Comparison of ENCODE assay signal across 18 cellular contexts in genomic region chr3:65855370-65856100, GRCh38.
DNase-seq lines count a peak whose midpoint lies in the region; ATAC-seq and TF ChIP-seq lines count a peak whose summit lies in the region.
"Had no signal": no experiment of that assay in that cellular context is flagged by ENCODE, and none has a peak within 500 bp of the region (broad histone marks: within the 10 kb centered on the region; RNA-seq: fewer than 3 reads in every experiment).

No MANE protein-coding gene starts in this region.

- no peak for TF ChIP-seq EP300 in sigmoid colon (IDR thresholded peaks at IDR 0.05)

- H3K36me3 ChIP-seq in PC-3 (ENCODE audit: low read depth, low read length) (no peaks in the 10 kb centered on the region), psoas muscle (ENCODE audit: insufficient read depth in 1 of 2, low read depth in 1 of 2) (no peaks in the 10 kb centered on the region), sigmoid colon (no peaks in the 10 kb centered on the region)
- H3K36me3 ChIP-seq: heart left ventricle, left ventricle myocardium inferior, uterus had no signal

- ATAC-seq in PC-3 (no peak), psoas muscle (peak; percentile 34 to 85 (median 74))
- ATAC-seq: natural killer cell treated with Interleukin-12 subunit alpha and Interleukin-12 subunit beta and Interleukin-15 and Interleukin-18, amount 100 ng/mL, for 72 hours; right cardiac atrium; stimulated activated naive B cell treated with anti-CD40 and anti-IgM and Interleukin-4, amounts not matched to agents 10 μg/mL and 1 μg/mL and 100 μg/mL, for 72 hours had no signal

- no peaks in the 10 kb centered on the region for H3K79me2 ChIP-seq in PC-3 (ENCODE audit: low read length)

- 0 out of 2 replicates have a peak overlapping the region, but pooled peaks have one; percentile 34 for H3K4me2 ChIP-seq in PC-3 (ENCODE audit: low read length)

- H3K9me2 ChIP-seq in PC-3 (replicated peaks; ENCODE audit: low read length), result no peaks in the 10 kb centered on the region

- BruUV-seq in PC-3 (replicated peaks; lab: Mats Ljungman, UMichigan), result no TSS peak

- TF ChIP-seq CTCF in PC-3 (conservative IDR thresholded peaks at IDR 0.05; ENCODE audit: low read depth, low read length), result no peak
- TF ChIP-seq CTCF in fibroblast of mammary gland (conservative IDR thresholded peaks at IDR 0.05; ENCODE audit: control insufficient read depth, insufficient read depth, low read depth, low read length), result no peak
- no peak for TF ChIP-seq CTCF in psoas muscle (IDR thresholded peaks at IDR 0.05)
- TF ChIP-seq CTCF in sigmoid colon (IDR thresholded peaks at IDR 0.05), result no peak

- no peaks in the 10 kb centered on the region for H3K27me3 ChIP-seq in PC-3 (ENCODE audit: low read length)
- H3K27me3 ChIP-seq in psoas muscle (ENCODE audit: insufficient read depth in 3 of 3, low read length in 2 of 3), result no peaks in the 10 kb centered on the region
- no peaks in the 10 kb centered on the region for H3K27me3 ChIP-seq in sigmoid colon
- H3K27me3 ChIP-seq: heart left ventricle, uterus had no signal

- H3K27ac ChIP-seq in PC-3 (ENCODE audit: low read length) (no peak overlapping the region), psoas muscle (no peak overlapping the region), sigmoid colon (no peak overlapping the region)
- H3K27ac ChIP-seq: heart left ventricle, left ventricle myocardium inferior, uterus had no signal

- POLR2A ChIA-PET in PC-3 (lab: Charles Lee; ENCODE audit: unreplicated experiment), result no interaction called here

- intact Hi-C loops in PC-3 (cut with micrococcal nuclease) (no loop called here), psoas muscle (cut with DNase I) (no loop called here), sigmoid colon (cut with DNase I) (no loop called here)

- no peak overlapping the region for H3K9ac ChIP-seq in PC-3 (ENCODE audit: low read length)

- peaks cover 7% of the 10 kb centered on the region for H3K4me1 ChIP-seq in PC-3 (ENCODE audit: insufficient read depth, low read length)
- H3K4me1 ChIP-seq in psoas muscle, result peaks cover 5% of the 10 kb centered on the region
- H3K4me1 ChIP-seq in sigmoid colon, result no peaks in the 10 kb centered on the region
- H3K4me1 ChIP-seq: uterus had no signal

- no peaks in the 10 kb centered on the region for H4K20me1 ChIP-seq in PC-3 (ENCODE audit: low read length)

- peak; percentile 60 for DNase-seq in GM03348 (ENCODE audit: low spot score)
- DNase-seq in PC-3, result peak; percentile 38
- peak; percentile 66 for DNase-seq in fibroblast of mammary gland (ENCODE audit: low read depth)
- DNase-seq in psoas muscle, result peak in 1 of 2 donors; percentile 22
- DNase-seq in GF-D8 (lab: John Stamatoyannopoulos, UW), result no peak
- DNase-seq in activated CD8-positive, alpha-beta memory T cell treated with anti-CD3 and anti-CD28 coated beads for 24 hours, result no peak
- no peak for DNase-seq in globus pallidus (ENCODE audit: low spot score)
- DNase-seq in sigmoid colon, result no peak
- DNase-seq: activated effector memory CD4-positive, alpha-beta T cell treated with anti-CD3 and anti-CD28 coated beads, Interleukin-2, amount 50 U/mL, for 16 hours; effector memory CD4-positive, alpha-beta T cell; heart left ventricle; left ventricle myocardium inferior; NCI-H187; right cardiac atrium; SIG-M5; stimulated activated naive B cell treated with anti-CD40 and anti-IgM and Interleukin-4, amounts not matched to agents 10 μg/mL and 1 μg/mL and 100 μg/mL, for 72 hours; uterus had no signal

- H3K9me3 ChIP-seq in PC-3 (ENCODE audit: low read length) (no peaks in the 10 kb centered on the region), psoas muscle (no peaks in the 10 kb centered on the region), sigmoid colon (no peaks in the 10 kb centered on the region)
- H3K9me3 ChIP-seq: uterus had no signal

- CTCF ChIA-PET in PC-3 (lab: Charles Lee), result no interaction called here

- no peak overlapping the region for H2AFZ ChIP-seq in PC-3 (ENCODE audit: low read length)

- WGBS in psoas muscle, 3 donors, result 34 to 58% (median 47%) methylated on average over 3 to 4 of the region's 4 CpGs
- 75 to 84% methylated on average over 4 of the region's 4 CpGs for WGBS in sigmoid colon, 2 donors

- H3K4me3 ChIP-seq in PC-3 (ENCODE audit: low read length) (no peak overlapping the region), fibroblast of mammary gland (ENCODE audit: control insufficient read depth, low read depth, low read length) (no peak overlapping the region), psoas muscle (no peak overlapping the region), sigmoid colon (no peak overlapping the region)
- H3K4me3 ChIP-seq: heart left ventricle, left ventricle myocardium inferior, uterus had no signal

- H3F3A ChIP-seq in PC-3 (ENCODE audit: low read length, unreplicated experiment), result no peaks in the 10 kb centered on the region

- no peak for TF ChIP-seq POLR2A in sigmoid colon (IDR thresholded peaks at IDR 0.05)

Comparison
In these comparisons a context has a peak if more than half of its experiments do, and no peak if none do; other contexts are left out.
1. DNase-seq: peak in GM03348 (single experiment), PC-3 (single experiment) and fibroblast of mammary gland (single experiment); none in GF-D8 (single experiment), activated CD8-positive, alpha-beta memory T cell treated with anti-CD3 and anti-CD28 coated beads for 24 hours (single experiment), globus pallidus (single experiment) and sigmoid colon (single experiment).